17 cellular contexts compared by ENCODE assay signal in the genomic region with DNA sequence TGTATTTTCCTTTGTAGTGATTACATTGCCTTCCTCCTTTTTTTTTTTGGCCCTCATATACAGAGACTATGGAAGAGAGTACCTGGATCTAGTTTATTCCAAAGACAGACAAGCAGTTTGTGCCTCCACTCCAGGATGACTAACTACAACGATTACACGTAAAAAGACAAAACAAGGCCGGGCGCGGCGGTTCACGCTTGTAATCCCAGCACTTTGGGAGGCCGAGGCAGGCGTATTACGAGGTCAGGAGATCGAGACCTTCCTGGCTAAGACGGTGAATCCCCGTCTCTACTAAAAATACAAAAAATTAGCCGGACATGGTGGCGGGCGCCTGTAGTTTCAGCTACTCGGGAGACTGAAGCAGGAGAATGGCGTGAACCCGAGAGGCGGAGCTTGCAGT. TPM values are rescaled to one million over a fixed set of nuclear protein-coding genes. Genes with fewer than 3 reads are reported as not detected.
DNase-seq lines count a peak whose midpoint lies in the region; ATAC-seq and TF ChIP-seq lines count a peak whose summit lies in the region.
"Had no signal": no experiment of that assay in that cellular context is flagged by ENCODE, and none has a peak within 500 bp of the region (broad histone marks: within the 10 kb centered on the region; RNA-seq: fewer than 3 reads in every experiment).

No MANE protein-coding gene starts in this region.

- no peak for ATAC-seq in IMR-90 (ENCODE audit: low read depth)
- ATAC-seq in central memory CD8-positive, alpha-beta T cell (replicated peaks; ENCODE audit: extremely low read depth, poor library complexity, severe bottlenecking), result no peak
- ATAC-seq: activated CD4-positive, CD25-positive, alpha-beta regulatory T cell treated with anti-CD3 and anti-CD28 coated beads, Interleukin-2, amount 50 U/mL, for 24 hours; heart right ventricle had no signal

- no peak overlapping the region for H2BK15ac ChIP-seq in IMR-90 (ENCODE audit: low read depth, low read length)

- no peaks in the 10 kb centered on the region for H3K27me3 Mint-ChIP-seq in activated CD4-positive, alpha-beta T cell treated with anti-CD3 and anti-CD28 coated beads, Interleukin-2, amount 10 ng/mL, durations not matched to agents 7 days and 5 days
- H3K27me3 Mint-ChIP-seq in central memory CD8-positive, alpha-beta T cell, result no peaks in the 10 kb centered on the region

- H3K9me1 ChIP-seq in IMR-90 (ENCODE audit: insufficient read depth, low read length), result peaks cover 6% of the 10 kb centered on the region; the same call in 1 of the 2 replicates

- peaks cover 5% of the 10 kb centered on the region for H3K9me3 ChIP-seq in IMR-90 (ENCODE audit: control insufficient read depth, insufficient read depth, low read length)
- H3K9me3 ChIP-seq in osteoblast (ENCODE audit: low read depth, low read length), result no peaks in the 10 kb centered on the region
- H3K9me3 ChIP-seq in HAP-1, result 0 out of 2 replicates have a peak, but pooled peaks cover 3% of the 10 kb centered on the region
- H3K9me3 ChIP-seq: ovary, Peyer's patch had no signal

- no peak overlapping the region for H3K18ac ChIP-seq in IMR-90 (ENCODE audit: low read depth, low read length)

- peaks cover 17% of the 10 kb centered on the region for H4K20me1 ChIP-seq in IMR-90 (ENCODE audit: insufficient read depth, low read length)
- peaks cover 13% of the 10 kb centered on the region for H4K20me1 ChIP-seq in osteoblast (ENCODE audit: insufficient read depth, low read length)

- H2AK9ac ChIP-seq in IMR-90 (replicated peaks; ENCODE audit: low read depth, low read length, poor library complexity), result no peak overlapping the region

- no peak for DNase-seq in activated CD4-positive, alpha-beta T cell treated with anti-CD3 and anti-CD28 coated beads, Interleukin-2, amount 10 ng/mL, durations not matched to agents 7 days and 5 days
- DNase-seq in activated CD4-positive, alpha-beta T cell treated with anti-CD3 and anti-CD28 coated beads for 48 hours, result no peak
- DNase-seq in IMR-90, result no peak
- DNase-seq in central memory CD8-positive, alpha-beta T cell (ENCODE audit: low spot score in 2 of 2), result no peak
- peak; percentile 25 for DNase-seq in osteoblast (ENCODE audit: insufficient read length, low spot score, missing footprints)
- no peak for DNase-seq in DMS53 treated with DMSO at 0.1 percent for 48 hours (lab: John Stamatoyannopoulos, UW; ENCODE audit: unreplicated experiment)
- no peak for DNase-seq in DMS114 treated with DMSO at 0.1 percent for 48 hours (lab: John Stamatoyannopoulos, UW; ENCODE audit: unreplicated experiment)
- no peak for DNase-seq in HAP-1 (ENCODE audit: low spot score in 2 of 2)
- DNase-seq: activated effector memory CD4-positive, alpha-beta T cell treated with anti-CD3 and anti-CD28 coated beads, Interleukin-2, amount 50 U/mL, for 16 hours; brain microvascular endothelial cell; heart right ventricle; islet precursor cell; MV-4-11; NCI-H748 treated with DMSO at 0.1 percent for 48 hours; ovary; Peyer's patch had no signal

- WGBS in IMR-90 (ENCODE audit: extremely low coverage in 2 of 2, insufficient read length in 1 of 2), 2 experiments, result 98% methylated on average over 7 of the region's 20 CpGs; no CpG with 5 or more reads in 1 of the 2 experiments

- POLR2A ChIA-PET in activated CD4-positive, alpha-beta T cell treated with anti-CD3 and anti-CD28 coated beads, Interleukin-2, amount 10 ng/mL, durations not matched to agents 7 days and 5 days (lab: Charles Lee), result no interaction called here
- POLR2A ChIA-PET in IMR-90 (lab: Charles Lee; ENCODE audit: unreplicated experiment), result no interaction called here

- no peak overlapping the region for H3K14ac ChIP-seq in IMR-90 (replicated peaks; ENCODE audit: low read depth, low read length)

- dilution Hi-C loops in IMR-90 (cut with HindIII; ENCODE audit: low sequenced_read_pairs, unreplicated experiment), result no loop called here

- H4K91ac ChIP-seq in IMR-90 (ENCODE audit: insufficient read depth, low read depth, low read length), result no peak overlapping the region

- H3K9me3 Mint-ChIP-seq in activated CD4-positive, alpha-beta T cell treated with anti-CD3 and anti-CD28 coated beads, Interleukin-2, amount 10 ng/mL, durations not matched to agents 7 days and 5 days, result no peaks in the 10 kb centered on the region
- H3K9me3 Mint-ChIP-seq in central memory CD8-positive, alpha-beta T cell, result no peaks in the 10 kb centered on the region

- H3K4me2 ChIP-seq in IMR-90 (ENCODE audit: low read depth, low read length), result peak overlapping the region; percentile 32; the same call in 1 of the 2 replicates
- no peak overlapping the region for H3K4me2 ChIP-seq in osteoblast (ENCODE audit: insufficient read depth, low read length)

- H2BK20ac ChIP-seq in IMR-90 (ENCODE audit: low read depth, low read length), result no peak overlapping the region

- H3K4ac ChIP-seq in IMR-90 (ENCODE audit: low read depth, low read length), result no peak overlapping the region

- H3K27ac Mint-ChIP-seq in activated CD4-positive, alpha-beta T cell treated with anti-CD3 and anti-CD28 coated beads, Interleukin-2, amount 10 ng/mL, durations not matched to agents 7 days and 5 days, result peak overlapping the region; percentile 69
- peak overlapping the region; percentile 19 for H3K27ac Mint-ChIP-seq in central memory CD8-positive, alpha-beta T cell (ENCODE audit: low read depth)

- TF ChIP-seq POLR2A in IMR-90 (IDR thresholded peaks at IDR 0.05; ENCODE audit: low read depth, low read length), result no peak

- H4K8ac ChIP-seq in IMR-90 (ENCODE audit: low read depth in 2 of 2, low read length in 2 of 2), result no peak overlapping the region

- H2BK120ac ChIP-seq in IMR-90 (ENCODE audit: low read depth, low read length), result no peak overlapping the region

- H4K5ac ChIP-seq in IMR-90 (ENCODE audit: low read depth, low read length), result no peak overlapping the region

- peaks cover 17% of the 10 kb centered on the region for H3K36me3 Mint-ChIP-seq in activated CD4-positive, alpha-beta T cell treated with anti-CD3 and anti-CD28 coated beads, Interleukin-2, amount 10 ng/mL, durations not matched to agents 7 days and 5 days (ENCODE audit: low read depth)
- peaks cover 11% of the 10 kb centered on the region for H3K36me3 Mint-ChIP-seq in central memory CD8-positive, alpha-beta T cell (ENCODE audit: insufficient read depth)

- H3K36me3 ChIP-seq in IMR-90 (ENCODE audit: control insufficient read depth, insufficient read depth, low read length) (no peaks in the 10 kb centered on the region), osteoblast (ENCODE audit: insufficient read depth, low read length) (no peaks in the 10 kb centered on the region), HAP-1 (replicated peaks) (no peaks in the 10 kb centered on the region; the same call in none of the 2 replicates)
- H3K36me3 ChIP-seq: brain microvascular endothelial cell, heart right ventricle, ovary, Peyer's patch had no signal

- H3K4me3 ChIP-seq in IMR-90 (ENCODE audit: insufficient read depth, low read depth, low read length) (no peak overlapping the region), osteoblast (ENCODE audit: insufficient read depth, low read length) (no peak overlapping the region), HAP-1 (no peak overlapping the region)
- H3K4me3 ChIP-seq: ovary, Peyer's patch had no signal

- H3K27ac ChIP-seq in IMR-90 (ENCODE audit: insufficient read depth, low read length) (no peak overlapping the region), osteoblast (ENCODE audit: low read depth, low read length) (no peak overlapping the region)
- H3K27ac ChIP-seq: brain microvascular endothelial cell, heart right ventricle, ovary, Peyer's patch had no signal

- peak overlapping the region; percentile 32 for H2BK5ac ChIP-seq in IMR-90 (ENCODE audit: low read depth, low read length, poor library complexity, severe bottlenecking)

- H3K23ac ChIP-seq in IMR-90 (ENCODE audit: low read depth, low read length), result no peak overlapping the region

- TSS peak; percentile 23 for BruUV-seq in IMR-90 (replicated peaks; lab: Mats Ljungman, UMichigan)

- peaks cover 5% of the 10 kb centered on the region; the same call in 1 of the 2 replicates for H3K4me1 ChIP-seq in IMR-90 (ENCODE audit: control insufficient read depth, insufficient read depth, low read length)
- peaks cover 12% of the 10 kb centered on the region for H3K4me1 ChIP-seq in osteoblast (ENCODE audit: insufficient read depth, low read length)
- H3K4me1 ChIP-seq in HAP-1, result peaks cover 19% of the 10 kb centered on the region

- CTCF ChIA-PET in activated CD4-positive, alpha-beta T cell treated with anti-CD3 and anti-CD28 coated beads, Interleukin-2, amount 10 ng/mL, durations not matched to agents 7 days and 5 days (lab: Charles Lee), result interaction anchor here (1.8 to 3.5 kb wide), 2 partner anchors 11 to 53 kb away, joined by 5 to 18 read pairs; partner anchors contain the start of gene COX14
- CTCF ChIA-PET in IMR-90 (lab: Yijun Ruan, JAX), result no interaction called here

- in situ Hi-C loops in IMR-90 (cut with MboI; ENCODE audit: low sequenced_read_pairs) (no loop called here), HAP-1 (cut with MboI; ENCODE audit: low sequenced_read_pairs) (no loop called here)

- no peak for TF ChIP-seq CTCF in IMR-90 (conservative IDR thresholded peaks at IDR 0.05; ENCODE audit: low read depth, low read length)
- TF ChIP-seq CTCF in osteoblast (IDR thresholded peaks at IDR 0.05; ENCODE audit: extremely low read depth, low read depth, low read length), result no peak

- no peaks in the 10 kb centered on the region for H3K27me3 ChIP-seq in IMR-90 (ENCODE audit: control insufficient read depth, insufficient read depth, low read length)
- no peaks in the 10 kb centered on the region for H3K27me3 ChIP-seq in osteoblast (ENCODE audit: insufficient read depth, low read length)
- H3K27me3 ChIP-seq in HAP-1 (ENCODE audit: low read depth), result no peaks in the 10 kb centered on the region
- H3K27me3 ChIP-seq: brain microvascular endothelial cell, heart right ventricle, ovary, Peyer's patch had no signal

- H3K9ac ChIP-seq in IMR-90 (ENCODE audit: low read depth, low read length), result no peak overlapping the region

- peaks cover 38% of the 10 kb centered on the region for H3K4me1 Mint-ChIP-seq in activated CD4-positive, alpha-beta T cell treated with anti-CD3 and anti-CD28 coated beads, Interleukin-2, amount 10 ng/mL, durations not matched to agents 7 days and 5 days
- H3K4me1 Mint-ChIP-seq in central memory CD8-positive, alpha-beta T cell, result peaks cover 29% of the 10 kb centered on the region

- H3K79me2 ChIP-seq in osteoblast (ENCODE audit: insufficient read depth, low read length), result peaks cover 69% of the 10 kb centered on the region

- peaks cover 0 to 51% of the 10 kb centered on the region in 2 experiments; a peak in 3 of 4 replicates for H3K79me1 ChIP-seq in IMR-90 (ENCODE audit: low read depth in 1 of 2, low read length in 2 of 2)

- TF ChIP-seq RAD21 in IMR-90 (IDR thresholded peaks at IDR 0.05; ENCODE audit: low read length), result no peak

- intact Hi-C loops in IMR-90 (cut with micrococcal nuclease), result loop anchor here (5.0 kb wide), 1 partner anchor 78 kb away; the partner anchor contains the start of gene SMARCD1

- H3K4me3 Mint-ChIP-seq in activated CD4-positive, alpha-beta T cell treated with anti-CD3 and anti-CD28 coated beads, Interleukin-2, amount 10 ng/mL, durations not matched to agents 7 days and 5 days, result peak overlapping the region; percentile 86
- peak overlapping the region; percentile 47 for H3K4me3 Mint-ChIP-seq in central memory CD8-positive, alpha-beta T cell

- no peak overlapping the region for H2AFZ ChIP-seq in IMR-90 (replicated peaks; ENCODE audit: low read length, poor library complexity)
- no peak overlapping the region for H2AFZ ChIP-seq in osteoblast (ENCODE audit: low read length)

- no peak overlapping the region for H2AK5ac ChIP-seq in IMR-90 (ENCODE audit: low read depth, low read length)

- H3K56ac ChIP-seq in IMR-90 (ENCODE audit: extremely low read depth, insufficient read depth, low read length), result no peak overlapping the region

RNA-seq across cellular contexts. Expression of gene CERS5, which starts 2.2 kb away (rescaled TPM):
- 10 to 100 TPM; 49.2 to 59.2 TPM for total RNA-seq in activated CD4-positive, alpha-beta T cell treated with anti-CD3 and anti-CD28 coated beads, Interleukin-2, amount 10 ng/mL, durations not matched to agents 7 days and 5 days
- total RNA-seq in IMR-90 (2012; rRNA removed), result 40.3 and 47.5 TPM in 2 replicates
- polyA plus RNA-seq in IMR-90 (2012; rRNA removed), result 58.7 and 60.3 TPM in 2 replicates
- polyA plus RNA-seq in IMR-90 (2012; cell fraction: cytosol; rRNA removed), result 23.0 and 33.3 TPM in 2 replicates
- 45.5 and 156 TPM in 2 replicates for polyA plus RNA-seq in IMR-90 (2012; cell fraction: nucleus; rRNA removed; ENCODE audit: low replicate concordance)
- 30.9 and 33.7 TPM in 2 replicates for total RNA-seq in osteoblast

RNA-seq across cellular contexts. Expression of gene COX14, which starts 52.9 kb away (rescaled TPM):
- 10 to 100 TPM; 31.6 to 47.9 TPM for total RNA-seq in activated CD4-positive, alpha-beta T cell treated with anti-CD3 and anti-CD28 coated beads, Interleukin-2, amount 10 ng/mL, durations not matched to agents 7 days and 5 days
- total RNA-seq in IMR-90 (2012; rRNA removed) (30.0 and 30.8 TPM in 2 replicates), osteoblast (29.0 and 29.8 TPM in 2 replicates)
- 81.8 and 98.5 TPM in 2 replicates for polyA plus RNA-seq in IMR-90 (2012; rRNA removed)
- 93.2 and 122 TPM in 2 replicates for polyA plus RNA-seq in IMR-90 (2012; cell fraction: cytosol; rRNA removed)
- 21.8 and 36.1 TPM in 2 replicates for polyA plus RNA-seq in IMR-90 (2012; cell fraction: nucleus; rRNA removed; ENCODE audit: low replicate concordance)
